Comparison of ENCODE assay signal across 8 cellular contexts in genomic region chr4:33060873-33061542, GRCh38.
DNase-seq lines count a peak whose midpoint lies in the region; FAIRE-seq and TF ChIP-seq lines count a peak whose summit lies in the region.

No MANE protein-coding gene starts in this region.

- DNase-seq in ELR (ENCODE audit: low read depth) = peak; percentile 71
- DNase-seq in H9 = peak; percentile 79
- DNase-seq in NCI-H146 (lab: John Stamatoyannopoulos, UW) = peak; percentile 55
- peak in 40 of 58 donors; percentile 0 to 56 (median 11) for DNase-seq in anterior cingulate cortex (lab: John Stamatoyannopoulos, UW)
- DNase-seq in kidney = peak; percentile 55
- peak; percentile 50 for DNase-seq in ureter (ENCODE audit: low spot score)
- DNase-seq in ovary = no peak
- DNase-seq in immature natural killer cell = no peak

- no peak overlapping the region for H3K27ac Mint-ChIP-seq in H9
- H3K27ac Mint-ChIP-seq in immature natural killer cell = no peak overlapping the region

- H3K36me3 Mint-ChIP-seq in H9 (ENCODE audit: insufficient read depth in 1 of 3, low read depth in 3 of 3) (no peaks in the 10 kb centered on the region), immature natural killer cell (peaks cover 0 to 4% (median 0%) of the 10 kb centered on the region in 3 donors)

- H3K14ac ChIP-seq in H9 (ENCODE audit: insufficient read depth, low read length) = no peak overlapping the region

- H3K9me3 Mint-ChIP-seq in H9 = no peaks in the 10 kb centered on the region
- H3K9me3 Mint-ChIP-seq in immature natural killer cell = peaks cover 6 to 27% (median 14%) of the 10 kb centered on the region in 6 donors

- H3K4me3 Mint-ChIP-seq in H9 (no peak overlapping the region), immature natural killer cell (no peak overlapping the region)

- H4K5ac ChIP-seq in H9 (ENCODE audit: insufficient read length, low read depth, low read length) = no peak overlapping the region

- H3K23me2 ChIP-seq in H9 (ENCODE audit: insufficient read length, low read depth, low read length, poor library complexity, severe bottlenecking) = no peaks in the 10 kb centered on the region

- no peak overlapping the region for H4K8ac ChIP-seq in H9 (replicated peaks; ENCODE audit: insufficient read length, low read depth, low read length)

- no peak overlapping the region for H3K23ac ChIP-seq in H9 (ENCODE audit: insufficient read length, low read depth, low read length)

- no peaks in the 10 kb centered on the region for H4K20me1 ChIP-seq in H9 (ENCODE audit: control insufficient read depth, insufficient read depth, insufficient read length)

- H2BK12ac ChIP-seq in H9 (ENCODE audit: insufficient read length, low read depth, low read length) = no peak overlapping the region

- H3K79me1 ChIP-seq in H9 (ENCODE audit: insufficient read depth, low read depth, low read length, poor library complexity, severe bottlenecking) = no peaks in the 10 kb centered on the region

- peak; percentile 92 for TF ChIP-seq CTCF in H9 (conservative IDR thresholded peaks at IDR 0.05)
- TF ChIP-seq CTCF in kidney (IDR thresholded peaks at IDR 0.05; ENCODE audit: borderline replicate concordance, extremely low read depth, insufficient read depth) = peak; percentile 82
- peak in 1 of 3 donors; percentile 23 for TF ChIP-seq CTCF in ovary (IDR thresholded peaks at IDR 0.05)

- no peak overlapping the region for H2BK120ac ChIP-seq in H9 (ENCODE audit: low read depth, low read length, poor library complexity, severe bottlenecking)

- H3K56ac ChIP-seq in H9 (ENCODE audit: insufficient read length, low read depth, low read length) = no peak overlapping the region

- H3K27ac ChIP-seq in H9 (ENCODE audit: insufficient read length, low read depth, low read length) (no peak overlapping the region), kidney (ENCODE audit: low read depth in 2 of 2, low read length in 2 of 2) (no peak overlapping the region), ovary (no peak overlapping the region)

- peaks cover 5 to 9% of the 10 kb centered on the region in 2 experiments; a peak in 3 of 4 replicates for H3K4me1 Mint-ChIP-seq in H9
- no peaks in the 10 kb centered on the region for H3K4me1 Mint-ChIP-seq in immature natural killer cell

- H3T11ph ChIP-seq in H9 (ENCODE audit: low read length) = no peak overlapping the region

- no peak overlapping the region for H3K18ac ChIP-seq in H9 (ENCODE audit: insufficient read length, low read depth, low read length)

- H3K9ac ChIP-seq in H9 (ENCODE audit: extremely low read depth, insufficient read length, low read length) = no peak overlapping the region
- H3K9ac ChIP-seq in kidney (ENCODE audit: low read length in 2 of 2) = no peak overlapping the region

- no peaks in the 10 kb centered on the region for H3K9me3 ChIP-seq in H9 (ENCODE audit: control insufficient read depth, low read depth, low read length)
- no peaks in the 10 kb centered on the region for H3K9me3 ChIP-seq in kidney (ENCODE audit: control insufficient read depth in 1 of 2, low read length in 2 of 2)
- no peaks in the 10 kb centered on the region for H3K9me3 ChIP-seq in ovary

- no peaks in the 10 kb centered on the region for H3K27me3 Mint-ChIP-seq in H9 (ENCODE audit: low read depth)
- H3K27me3 Mint-ChIP-seq in immature natural killer cell (ENCODE audit: low read depth in 3 of 3) = no peaks in the 10 kb centered on the region

- H4K91ac ChIP-seq in H9 (ENCODE audit: insufficient read length, low read depth, low read length) = no peak overlapping the region

- FAIRE-seq in kidney (lab: Jason Lieb, UNC) = no peak

- no peak for TF ChIP-seq EP300 in ovary (IDR thresholded peaks at IDR 0.05)

- H3K4me2 ChIP-seq in H9 (ENCODE audit: insufficient read depth, insufficient read length, low read length) = no peak overlapping the region

- no peak for TF ChIP-seq POLR2A in ovary (IDR thresholded peaks at IDR 0.05)

- H2BK20ac ChIP-seq in H9 (ENCODE audit: low read depth, low read length, poor library complexity, severe bottlenecking) = no peak overlapping the region

- H3K79me2 ChIP-seq in H9 (ENCODE audit: insufficient read depth, low read length) = no peaks in the 10 kb centered on the region

- intact Hi-C loops in kidney (cut with DNase I) = no loop called here
- intact Hi-C loops in ovary (cut with DNase I) = no loop called here

- no peak overlapping the region for H2BK5ac ChIP-seq in H9 (ENCODE audit: insufficient read length, low read length)

- no peak overlapping the region for H3K4ac ChIP-seq in H9 (ENCODE audit: low read depth, low read length)

- H3K4me3 ChIP-seq in kidney (ENCODE audit: low read length in 2 of 2) (no peak overlapping the region), ovary (no peak overlapping the region)

- H3K36me3 ChIP-seq in kidney (ENCODE audit: control insufficient read depth in 1 of 2, insufficient read depth in 2 of 2, low read length in 2 of 2) = no peaks in the 10 kb centered on the region
- H3K36me3 ChIP-seq in ovary = no peaks in the 10 kb centered on the region

- H2AK5ac ChIP-seq in H9 (ENCODE audit: insufficient read length, low read length) = no peak overlapping the region

- no peak overlapping the region for H2BK15ac ChIP-seq in H9 (ENCODE audit: low read depth, low read length)

- WGBS in H9 (ENCODE audit: extremely low coverage, insufficient read length, low lambda C conversion rate) = no CpG with 5 or more reads among the region's 11 CpGs
- 57 to 62% (median 58%) methylated on average over 11 of the region's 11 CpGs for WGBS in ovary, 3 donors

- H3K27me3 ChIP-seq in H9 (ENCODE audit: insufficient read depth, low read length) (no peaks in the 10 kb centered on the region), ovary (no peaks in the 10 kb centered on the region)

- no peak overlapping the region for H2AFZ ChIP-seq in H9 (ENCODE audit: low read length)

- H3K4me1 ChIP-seq in H9 (ENCODE audit: insufficient read depth, low read length) (no peaks in the 10 kb centered on the region; the same call in 1 of the 2 replicates), kidney (ENCODE audit: control insufficient read depth in 1 of 2, insufficient read depth in 1 of 2, low read depth in 1 of 2, low read length in 2 of 2) (no peaks in the 10 kb centered on the region), ovary (ENCODE audit: insufficient read depth) (no peaks in the 10 kb centered on the region)

Comparison
In these comparisons a context has a peak if more than half of its experiments do, and no peak if none do; other contexts are left out.
1. DNase-seq: peak in ELR (single experiment), H9 (single experiment), NCI-H146 (single experiment), anterior cingulate cortex (40 of 58), kidney (single experiment) and ureter (single experiment); none in ovary (0 of 5) and immature natural killer cell (0 of 3).